In the genomic region with DNA sequence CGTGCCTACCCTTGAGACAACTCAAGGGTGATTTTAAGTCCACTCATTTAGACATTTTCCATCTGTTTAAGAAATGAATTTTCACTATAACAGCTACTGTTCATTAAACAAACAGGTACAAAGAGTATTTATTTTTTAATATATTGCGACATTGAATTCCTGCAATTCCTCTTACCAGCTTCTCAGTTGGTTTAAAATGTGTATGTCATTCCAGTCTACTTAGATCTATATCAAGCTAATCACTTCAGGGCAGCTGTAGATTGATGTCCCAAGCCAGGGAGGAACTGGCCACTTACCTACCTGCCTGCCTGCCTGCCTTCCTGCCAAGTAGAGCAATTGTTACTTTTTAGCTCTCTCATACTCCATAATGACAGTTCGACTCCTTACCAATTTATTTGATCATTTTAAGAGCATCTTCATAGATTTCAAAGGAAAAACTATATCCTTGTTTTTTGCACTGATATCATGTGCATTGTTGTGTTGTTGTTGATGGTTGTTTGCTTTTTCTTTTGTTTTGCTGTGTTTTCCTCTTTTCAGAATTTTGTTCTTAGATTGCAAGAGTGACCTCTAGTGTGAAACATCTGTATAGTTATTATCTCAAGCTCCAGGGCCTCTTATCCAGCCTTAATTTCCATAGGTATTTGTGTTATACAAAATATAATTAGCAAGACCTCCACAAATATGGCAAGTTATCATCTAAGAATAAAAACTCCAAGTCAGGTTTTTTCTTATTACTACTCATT, we compare ENCODE assay signal across 14 cellular contexts.
DNase-seq lines count a peak whose midpoint lies in the region; ATAC-seq and TF ChIP-seq lines count a peak whose summit lies in the region.
"Had no signal": no experiment of that assay in that cellular context is flagged by ENCODE, and none has a peak within 500 bp of the region (broad histone marks: within the 10 kb centered on the region; RNA-seq: fewer than 3 reads in every experiment).

No MANE protein-coding gene starts in this region.

- TF ChIP-seq RAD21 in SK-N-SH (IDR thresholded peaks at IDR 0.05; ENCODE audit: low read length), result peak; percentile 38; the same call in 1 of the 2 replicates

- in situ Hi-C loops in GM23248 (cut with MboI), result no loop called here

- ATAC-seq in SK-N-SH treated with all-trans-retinoic acid at 6 μM for 48 hours, result no peak
- peak; percentile 53 for ATAC-seq in WTC11
- no peak for ATAC-seq in GM21737 (IDR thresholded peaks at IDR 0.05; ENCODE audit: unreplicated experiment)
- ATAC-seq: activated CD4-positive, CD25-positive, alpha-beta regulatory T cell treated with anti-CD3 and anti-CD28 coated beads, Interleukin-2, amount 50 U/mL, for 24 hours; stimulated activated memory B cell treated with anti-CD40 and anti-IgM and Interleukin-4, amounts not matched to agents 10 μg/mL and 1 μg/mL and 100 μg/mL, for 72 hours had no signal

- H3K36me3 ChIP-seq in SK-N-SH (replicated peaks in 1 of 2; ENCODE audit: control insufficient read depth in 1 of 2, insufficient read depth in 2 of 2, low read length in 1 of 2) (no peaks in the 10 kb centered on the region), smooth muscle cell (ENCODE audit: low read depth) (no peaks in the 10 kb centered on the region), GM23248 (ENCODE audit: low read depth) (no peaks in the 10 kb centered on the region)

- H3K27ac ChIP-seq in SK-N-SH (ENCODE audit: low read depth in 2 of 2, low read length in 1 of 2) (no peak overlapping the region), smooth muscle cell (ENCODE audit: low read depth) (no peak overlapping the region), GM23248 (no peak overlapping the region)

- no peak overlapping the region for H3K27ac Mint-ChIP-seq in WTC11
- H3K27ac Mint-ChIP-seq: stimulated activated memory B cell treated with anti-CD40 and anti-IgM and Interleukin-4, amounts not matched to agents 10 μg/mL and 1 μg/mL and 100 μg/mL, for 72 hours had no signal

- H3K9me3 ChIP-seq in SK-N-SH (no peaks in the 10 kb centered on the region), smooth muscle cell (replicated peaks; ENCODE audit: low read depth) (no peaks in the 10 kb centered on the region), GM23248 (ENCODE audit: low read depth) (no peaks in the 10 kb centered on the region)

- H3K4me3 ChIP-seq in SK-N-SH (ENCODE audit: low read depth in 2 of 2, low read length in 1 of 2), result no peak overlapping the region
- no peak overlapping the region for H3K4me3 ChIP-seq in smooth muscle cell
- no peak overlapping the region for H3K4me3 ChIP-seq in GM23248

- WGBS in SK-N-SH (ENCODE audit: low lambda C conversion rate), result 17% methylated on average over 3 of the region's 3 CpGs
- WGBS in smooth muscle cell (ENCODE audit: low lambda C conversion rate), result 62% methylated on average over 3 of the region's 3 CpGs
- WGBS in GM23248 (ENCODE audit: low coverage in 1 of 2, low lambda C conversion rate in 2 of 2, missing lambda C conversion rate in 2 of 2), 2 experiments, result 19 to 21% methylated on average over 3 of the region's 3 CpGs

- TF ChIP-seq EP300 in SK-N-SH (IDR thresholded peaks at IDR 0.05; ENCODE audit: borderline replicate concordance in 1 of 2, low read depth in 1 of 2, low read length in 1 of 2), result no peak

- no peaks in the 10 kb centered on the region; the same call in 1 of the 2 replicates for H3K27me3 ChIP-seq in SK-N-SH (ENCODE audit: insufficient read depth)
- H3K27me3 ChIP-seq in smooth muscle cell (ENCODE audit: low read depth), result no peaks in the 10 kb centered on the region
- no peaks in the 10 kb centered on the region for H3K27me3 ChIP-seq in GM23248 (replicated peaks; ENCODE audit: insufficient read depth)

- H4K20me1 ChIP-seq in SK-N-SH (ENCODE audit: insufficient read depth) (no peaks in the 10 kb centered on the region), smooth muscle cell (ENCODE audit: low read depth) (no peaks in the 10 kb centered on the region), GM23248 (ENCODE audit: insufficient read depth) (no peaks in the 10 kb centered on the region)

- H3K27me3 Mint-ChIP-seq in WTC11 (ENCODE audit: low read depth), result no peaks in the 10 kb centered on the region
- H3K27me3 Mint-ChIP-seq: stimulated activated memory B cell treated with anti-CD40 and anti-IgM and Interleukin-4, amounts not matched to agents 10 μg/mL and 1 μg/mL and 100 μg/mL, for 72 hours had no signal

- no peaks in the 10 kb centered on the region for H3K9me3 Mint-ChIP-seq in WTC11
- H3K9me3 Mint-ChIP-seq: stimulated activated memory B cell treated with anti-CD40 and anti-IgM and Interleukin-4, amounts not matched to agents 10 μg/mL and 1 μg/mL and 100 μg/mL, for 72 hours had no signal

- H3K36me3 Mint-ChIP-seq in WTC11, result no peaks in the 10 kb centered on the region
- H3K36me3 Mint-ChIP-seq: stimulated activated memory B cell treated with anti-CD40 and anti-IgM and Interleukin-4, amounts not matched to agents 10 μg/mL and 1 μg/mL and 100 μg/mL, for 72 hours had no signal

- peaks cover 39% of the 10 kb centered on the region for H3K4me1 Mint-ChIP-seq in WTC11
- H3K4me1 Mint-ChIP-seq: stimulated activated memory B cell treated with anti-CD40 and anti-IgM and Interleukin-4, amounts not matched to agents 10 μg/mL and 1 μg/mL and 100 μg/mL, for 72 hours had no signal

- TF ChIP-seq CTCF in SK-N-SH (IDR thresholded peaks at IDR 0.05) (peak; percentile 48), WTC11 (IDR thresholded peaks at IDR 0.05) (no peak), smooth muscle cell (IDR thresholded peaks at IDR 0.05; ENCODE audit: borderline replicate concordance, insufficient read depth, poor library complexity, severe bottlenecking) (peak; percentile 33)

- H3K4me1 ChIP-seq in SK-N-SH (ENCODE audit: control insufficient read depth in 1 of 2, insufficient read depth in 2 of 2, low read depth in 1 of 2, low read length in 1 of 2) (no peaks in the 10 kb centered on the region), smooth muscle cell (ENCODE audit: low read depth) (no peaks in the 10 kb centered on the region), GM23248 (ENCODE audit: insufficient read depth) (no peaks in the 10 kb centered on the region)

- POLR2A ChIA-PET in SK-N-SH (lab: Yijun Ruan, JAX), result no interaction called here
- POLR2A ChIA-PET in WTC11 (lab: Charles Lee), result no interaction called here

- CTCF ChIA-PET in SK-N-SH (lab: Yijun Ruan, JAX), result interaction anchor here (0.7 to 1.5 kb wide), 5 partner anchors 9 to 128 kb away, joined by 3 to 7 read pairs (median 3); no protein-coding TSS in a partner anchor
- CTCF ChIA-PET in WTC11 (lab: Charles Lee), result interaction anchor here (1.0 to 1.3 kb wide), 4 partner anchors 16 to 511 kb away, joined by 3 to 6 read pairs (median 4); no protein-coding TSS in a partner anchor

- H3K9ac ChIP-seq in SK-N-SH, result no peak overlapping the region
- H3K9ac ChIP-seq in smooth muscle cell (ENCODE audit: low read depth), result no peak overlapping the region
- no peak overlapping the region for H3K9ac ChIP-seq in GM23248

- H3K79me2 ChIP-seq in SK-N-SH (ENCODE audit: insufficient read depth), result no peaks in the 10 kb centered on the region
- H3K79me2 ChIP-seq in smooth muscle cell (ENCODE audit: low read depth), result no peaks in the 10 kb centered on the region
- H3K79me2 ChIP-seq in GM23248 (ENCODE audit: insufficient read depth), result no peaks in the 10 kb centered on the region

- H2AFZ ChIP-seq in SK-N-SH (ENCODE audit: low read depth) (no peak overlapping the region), smooth muscle cell (ENCODE audit: low read depth) (no peak overlapping the region), GM23248 (no peak overlapping the region)

- H3K4me3 Mint-ChIP-seq in WTC11, result no peak overlapping the region
- H3K4me3 Mint-ChIP-seq: stimulated activated memory B cell treated with anti-CD40 and anti-IgM and Interleukin-4, amounts not matched to agents 10 μg/mL and 1 μg/mL and 100 μg/mL, for 72 hours had no signal

- no peak overlapping the region for H3K4me2 ChIP-seq in SK-N-SH
- no peak overlapping the region for H3K4me2 ChIP-seq in smooth muscle cell
- no peak overlapping the region for H3K4me2 ChIP-seq in GM23248 (ENCODE audit: unreplicated experiment)

- H3K9me2 ChIP-seq in SK-N-SH (no peaks in the 10 kb centered on the region), GM23248 (ENCODE audit: insufficient read depth) (no peaks in the 10 kb centered on the region)

- H3F3A ChIP-seq in SK-N-SH (replicated peaks; ENCODE audit: insufficient read depth), result no peaks in the 10 kb centered on the region
- no peaks in the 10 kb centered on the region for H3F3A ChIP-seq in smooth muscle cell (ENCODE audit: low read depth)
- no peaks in the 10 kb centered on the region for H3F3A ChIP-seq in GM23248 (ENCODE audit: insufficient read depth)

- peak; percentile 0 for DNase-seq in SK-N-SH
- no peak for DNase-seq in WTC11 (ENCODE audit: low spot score)
- peak; percentile 10 for DNase-seq in iPS-NIHi7 (ENCODE audit: extremely low spot score)
- DNase-seq in smooth muscle cell (lab: John Stamatoyannopoulos, UW; ENCODE audit: unreplicated experiment), result no peak
- DNase-seq in GM23248, result no peak
- DNase-seq in NCI-H2107 treated with DMSO at 0.1 percent for 48 hours (lab: John Stamatoyannopoulos, UW; ENCODE audit: unreplicated experiment), result no peak
- DNase-seq: cortex of kidney; glutamatergic neuron; NCI-H1694; stimulated activated CD4-positive, alpha-beta T cell treated with anti-CD3 and anti-CD28 coated beads, Interleukin-15, amount 100 ng/mL, for 24 hours had no signal

TF ChIP-seq in WTC11, 78 proteins besides CTCF, POLR2A, EP300 and RAD21 (continues in another document):
- TF ChIP-seq RORB (CRISPR knock-in tag; IDR thresholded peaks at IDR 0.05) (no peak), ETV6 (CRISPR knock-in tag; IDR thresholded peaks at IDR 0.05) (no peak)
- TF ChIP-seq, protein P1, sequence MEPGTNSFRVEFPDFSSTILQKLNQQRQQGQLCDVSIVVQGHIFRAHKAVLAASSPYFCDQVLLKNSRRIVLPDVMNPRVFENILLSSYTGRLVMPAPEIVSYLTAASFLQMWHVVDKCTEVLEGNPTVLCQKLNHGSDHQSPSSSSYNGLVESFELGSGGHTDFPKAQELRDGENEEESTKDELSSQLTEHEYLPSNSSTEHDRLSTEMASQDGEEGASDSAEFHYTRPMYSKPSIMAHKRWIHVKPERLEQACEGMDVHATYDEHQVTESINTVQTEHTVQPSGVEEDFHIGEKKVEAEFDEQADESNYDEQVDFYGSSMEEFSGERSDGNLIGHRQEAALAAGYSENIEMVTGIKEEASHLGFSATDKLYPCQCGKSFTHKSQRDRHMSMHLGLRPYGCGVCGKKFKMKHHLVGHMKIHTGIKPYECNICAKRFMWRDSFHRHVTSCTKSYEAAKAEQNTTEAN (CRISPR knock-in tag; IDR thresholded peaks at IDR 0.05), result no peak
- TF ChIP-seq, protein P2, sequence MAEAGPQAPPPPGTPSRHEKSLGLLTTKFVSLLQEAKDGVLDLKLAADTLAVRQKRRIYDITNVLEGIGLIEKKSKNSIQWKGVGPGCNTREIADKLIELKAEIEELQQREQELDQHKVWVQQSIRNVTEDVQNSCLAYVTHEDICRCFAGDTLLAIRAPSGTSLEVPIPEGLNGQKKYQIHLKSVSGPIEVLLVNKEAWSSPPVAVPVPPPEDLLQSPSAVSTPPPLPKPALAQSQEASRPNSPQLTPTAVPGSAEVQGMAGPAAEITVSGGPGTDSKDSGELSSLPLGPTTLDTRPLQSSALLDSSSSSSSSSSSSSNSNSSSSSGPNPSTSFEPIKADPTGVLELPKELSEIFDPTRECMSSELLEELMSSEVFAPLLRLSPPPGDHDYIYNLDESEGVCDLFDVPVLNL (CRISPR knock-in tag; IDR thresholded peaks at IDR 0.05; ENCODE audit: borderline replicate concordance, low read depth), result no peak

Comparison
In these comparisons a context has a peak if more than half of its experiments do, and no peak if none do; other contexts are left out.
1. DNase-seq: peak in SK-N-SH (single experiment) and iPS-NIHi7 (single experiment); none in WTC11 (single experiment), smooth muscle cell (single experiment), GM23248 (single experiment) and NCI-H2107 treated with DMSO at 0.1 percent for 48 hours (single experiment).